In the genomic region with DNA sequence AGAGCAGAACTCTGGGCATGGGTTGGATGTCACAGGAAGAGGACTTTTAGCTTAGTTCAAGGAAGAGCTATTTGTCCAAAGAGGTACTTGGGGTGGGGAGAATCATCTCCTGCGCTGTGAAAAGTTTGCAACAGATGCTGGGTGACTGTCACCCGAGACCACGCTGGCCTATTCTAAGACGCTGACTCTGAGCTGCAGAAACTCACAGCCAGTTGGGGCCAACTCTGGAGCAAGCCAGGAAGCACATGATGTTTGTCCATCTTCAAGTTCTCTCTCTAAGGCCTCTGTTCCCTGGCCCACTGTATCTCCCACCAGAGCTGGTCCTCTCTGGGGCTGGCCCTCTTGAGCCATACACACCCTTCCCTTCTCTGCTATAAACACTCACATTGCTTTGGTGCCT, we compare ENCODE assay signal across 24 cellular contexts. TPM values are rescaled to one million over a fixed set of nuclear protein-coding genes. Genes with fewer than 3 reads are reported as not detected.
DNase-seq lines count a peak whose midpoint lies in the region; ATAC-seq and TF ChIP-seq lines count a peak whose summit lies in the region.
"Had no signal": no experiment of that assay in that cellular context is flagged by ENCODE, and none has a peak within 500 bp of the region (broad histone marks: within the 10 kb centered on the region; RNA-seq: fewer than 3 reads in every experiment).

No MANE protein-coding gene starts in this region.

- H2AFZ ChIP-seq in mesenchymal stem cell (ENCODE audit: low read depth, low read length), result no peak overlapping the region

- H3K9me3 Mint-ChIP-seq in activated CD4-positive, alpha-beta T cell treated with anti-CD3 and anti-CD28 coated beads, Interleukin-2, amount 10 ng/mL, durations not matched to agents 7 days and 5 days, result peaks cover 9% of the 10 kb centered on the region
- H3K9me3 Mint-ChIP-seq: HFFc6 had no signal

- no peak overlapping the region for H3K4ac ChIP-seq in mesenchymal stem cell (ENCODE audit: low read depth in 1 of 2, low read length in 2 of 2)

- no peak overlapping the region for H2BK5ac ChIP-seq in mesenchymal stem cell (ENCODE audit: low read depth, low read length, poor library complexity, severe bottlenecking)

- no peak for TF ChIP-seq POLR2A in gastrocnemius medialis (IDR thresholded peaks at IDR 0.05)

- no peak overlapping the region for H3K4me3 ChIP-seq in mesenchymal stem cell (ENCODE audit: insufficient read depth in 1 of 2, low read depth in 1 of 2, low read length in 2 of 2)
- no peak overlapping the region for H3K4me3 ChIP-seq in gastrocnemius medialis
- H3K4me3 ChIP-seq: HAP-1 had no signal

- H4K91ac ChIP-seq in mesenchymal stem cell (ENCODE audit: low read length), result no peak overlapping the region

- WGBS in mesenchymal stem cell, result 96% methylated on average over 4 of the region's 4 CpGs

- H3K27ac ChIP-seq in mesenchymal stem cell (ENCODE audit: low read length, poor library complexity, severe bottlenecking) (no peak overlapping the region), gastrocnemius medialis (peak overlapping the region in 3 of 4 donors; percentile 31 to 69 (median 45))

- no peak overlapping the region for H2BK12ac ChIP-seq in mesenchymal stem cell (ENCODE audit: low read length in 2 of 2)

- peak overlapping the region; percentile 68 for H2AK5ac ChIP-seq in mesenchymal stem cell (ENCODE audit: low read length, severe bottlenecking)

- peaks cover 7% of the 10 kb centered on the region for H3K27me3 Mint-ChIP-seq in activated CD4-positive, alpha-beta T cell treated with anti-CD3 and anti-CD28 coated beads, Interleukin-2, amount 10 ng/mL, durations not matched to agents 7 days and 5 days

- no peak overlapping the region for H2BK120ac ChIP-seq in mesenchymal stem cell (ENCODE audit: low read depth, low read length)

- H3K4me1 Mint-ChIP-seq in activated CD4-positive, alpha-beta T cell treated with anti-CD3 and anti-CD28 coated beads, Interleukin-2, amount 10 ng/mL, durations not matched to agents 7 days and 5 days, result peaks cover 34% of the 10 kb centered on the region

- H4K8ac ChIP-seq in mesenchymal stem cell (ENCODE audit: low read length), result no peak overlapping the region

- H3K9me3 ChIP-seq in mesenchymal stem cell (ENCODE audit: control insufficient read depth, low read length), result no peaks in the 10 kb centered on the region
- no peaks in the 10 kb centered on the region for H3K9me3 ChIP-seq in gastrocnemius medialis
- H3K9me3 ChIP-seq: BE2C, HAP-1, SK-N-SH had no signal

- no peak overlapping the region for H3K9ac ChIP-seq in mesenchymal stem cell (ENCODE audit: low read length)
- H3K9ac ChIP-seq: SK-N-SH had no signal

- no peak overlapping the region for H3K4me2 ChIP-seq in mesenchymal stem cell (ENCODE audit: low read length, poor library complexity, severe bottlenecking)
- H3K4me2 ChIP-seq: SK-N-SH had no signal

- POLR2A ChIA-PET in activated CD4-positive, alpha-beta T cell treated with anti-CD3 and anti-CD28 coated beads, Interleukin-2, amount 10 ng/mL, durations not matched to agents 7 days and 5 days (lab: Charles Lee), result no interaction called here

- H3K14ac ChIP-seq in mesenchymal stem cell (ENCODE audit: low read length in 2 of 2), result no peak overlapping the region

- TF ChIP-seq CTCF in gastrocnemius medialis (IDR thresholded peaks at IDR 0.05 in 4 of 5, conservative IDR thresholded peaks at IDR 0.05 in 1 of 5), result no peak

- DNase-seq in activated CD4-positive, alpha-beta T cell treated with anti-CD3 and anti-CD28 coated beads, Interleukin-2, amount 10 ng/mL, durations not matched to agents 7 days and 5 days, result no peak
- DNase-seq in activated CD4-positive, alpha-beta T cell treated with anti-CD3 and anti-CD28 coated beads, Interleukin-2, amount 50 U/mL, for 48 hours, result no peak
- DNase-seq in mesenchymal stem cell, result no peak
- DNase-seq in gastrocnemius medialis, result peak in 1 of 2 donors; percentile 82
- DNase-seq in C1 segment of cervical spinal cord (lab: John Stamatoyannopoulos, UW), result no peak
- DNase-seq in stimulated activated CD4-positive, alpha-beta T cell treated with anti-CD3 and anti-CD28 coated beads, Interleukin-12 subunit alpha, Interleukin-12 subunit beta, amount 100 ng/mL, for 4 hours, result no peak
- DNase-seq in GM19238 (ENCODE audit: insufficient read length, low spot score), result no peak
- DNase-seq: 8988T; ACHN; BE2C; CD4-positive, CD25-positive, alpha-beta regulatory T cell; DMS53; GOT3; HFFc6; KG1; NCI-H1105; NCI-H1436 treated with DMSO at 0.1 percent for 48 hours; NCI-H1930; NCI-H2107; NCI-H524; NCI-H748 treated with DMSO at 0.1 percent for 48 hours; SK-N-SH had no signal

- peak; percentile 78 to 85 for ATAC-seq in gastrocnemius medialis

- H3K27me3 ChIP-seq in mesenchymal stem cell (ENCODE audit: control insufficient read depth in 1 of 2, insufficient read depth in 1 of 2, low read length in 2 of 2) (no peaks in the 10 kb centered on the region), gastrocnemius medialis (no peaks in the 10 kb centered on the region)
- H3K27me3 ChIP-seq: BE2C had no signal

- no peaks in the 10 kb centered on the region for H3K36me3 ChIP-seq in mesenchymal stem cell (ENCODE audit: control insufficient read depth in 1 of 2, insufficient read depth in 2 of 2, low read depth in 1 of 2, low read length in 2 of 2)
- H3K36me3 ChIP-seq in gastrocnemius medialis, result no peaks in the 10 kb centered on the region
- H3K36me3 ChIP-seq: BE2C, HAP-1 had no signal

- intact Hi-C loops in gastrocnemius medialis (cut with DNase I; ENCODE audit: low total_unique reads), result no loop called here

- CTCF ChIA-PET in activated CD4-positive, alpha-beta T cell treated with anti-CD3 and anti-CD28 coated beads, Interleukin-2, amount 10 ng/mL, durations not matched to agents 7 days and 5 days (lab: Charles Lee), result interaction anchor here (1.2 kb wide), 1 partner anchor 9 kb away, joined by 4 read pairs; no protein-coding TSS in a partner anchor

- no peak overlapping the region for H3K23ac ChIP-seq in mesenchymal stem cell (ENCODE audit: low read length in 2 of 2)

- H3K4me1 ChIP-seq in mesenchymal stem cell (ENCODE audit: control insufficient read depth, insufficient read depth, low read depth, low read length) (peaks cover 7% of the 10 kb centered on the region), gastrocnemius medialis (peaks cover 0 to 17% of the 10 kb centered on the region in 2 donors)
- H3K4me1 ChIP-seq: BE2C had no signal

- peak overlapping the region; percentile 48 for H3K27ac Mint-ChIP-seq in activated CD4-positive, alpha-beta T cell treated with anti-CD3 and anti-CD28 coated beads, Interleukin-2, amount 10 ng/mL, durations not matched to agents 7 days and 5 days
- H3K27ac Mint-ChIP-seq: HFFc6 had no signal

- H2BK15ac ChIP-seq in mesenchymal stem cell (ENCODE audit: low read depth, poor library complexity, severe bottlenecking), result peak overlapping the region; percentile 74

- no peak overlapping the region for H3K4me3 Mint-ChIP-seq in activated CD4-positive, alpha-beta T cell treated with anti-CD3 and anti-CD28 coated beads, Interleukin-2, amount 10 ng/mL, durations not matched to agents 7 days and 5 days
- H3K4me3 Mint-ChIP-seq: CD4-positive, CD25-positive, alpha-beta regulatory T cell; HFFc6 had no signal

- H3K36me3 Mint-ChIP-seq in activated CD4-positive, alpha-beta T cell treated with anti-CD3 and anti-CD28 coated beads, Interleukin-2, amount 10 ng/mL, durations not matched to agents 7 days and 5 days (ENCODE audit: low read depth), result peaks cover 11% of the 10 kb centered on the region
- H3K36me3 Mint-ChIP-seq: CD4-positive, CD25-positive, alpha-beta regulatory T cell had no signal

- in situ Hi-C loops in gastrocnemius medialis (cut with MboI; ENCODE audit: low sequenced_read_pairs in 4 of 4), result no loop called here

- peak overlapping the region in 1 of 2 experiments; percentile 34 for H3K18ac ChIP-seq in mesenchymal stem cell (ENCODE audit: low read depth in 1 of 2, low read length in 2 of 2)

- H3K79me1 ChIP-seq in mesenchymal stem cell (replicated peaks; ENCODE audit: low read length, poor library complexity, severe bottlenecking), result no peaks in the 10 kb centered on the region

RNA-seq across cellular contexts. Expression of a gene that starts 17.9 kb away (rescaled TPM):
- total RNA-seq in activated CD4-positive, alpha-beta T cell treated with anti-CD3 and anti-CD28 coated beads, Interleukin-2, amount 10 ng/mL, durations not matched to agents 7 days and 5 days, result 10 to 100 TPM; 21.7 to 22.2 TPM
- 71.6 TPM for polyA plus RNA-seq in mesenchymal stem cell (2013, experiment 1 of 2)
- polyA plus RNA-seq in mesenchymal stem cell (2013, experiment 2 of 2), result 71.5 TPM
- under 1 TPM; 0.12 to 0.82 (median 0.49) TPM for total RNA-seq in gastrocnemius medialis
- total RNA-seq: G401 had no signal

Comparison
In these comparisons a context has a peak if more than half of its experiments do, and no peak if none do; other contexts are left out.
1. RNA of a gene that starts 17.9 kb away (total RNA-seq): 21.7 to 22.2 TPM in activated CD4-positive, alpha-beta T cell treated with anti-CD3 and anti-CD28 coated beads, Interleukin-2, amount 10 ng/mL, durations not matched to agents 7 days and 5 days; 0.12 to 0.82 TPM in gastrocnemius medialis; every median in the first group is over 10 times any median in the second.